In genomic region chr21:33364210-33364609, GRCh38 we compare ENCODE assay signal across 8 cellular contexts. TPM values are rescaled to one million over a fixed set of nuclear protein-coding genes. Genes with fewer than 3 reads are reported as not detected.
DNase-seq lines count a peak whose midpoint lies in the region; TF ChIP-seq lines count a peak whose summit lies in the region.
"Not testable (repeated sequence)": the region's sequence is repeated elsewhere in the genome, so short reads cannot be mapped to it uniquely, and the experiment has no call there.

No MANE protein-coding gene starts in this region.

- POLR2A ChIA-PET in activated CD4-positive, alpha-beta T cell treated with anti-CD3 and anti-CD28 coated beads, Interleukin-2, amount 10 ng/mL, durations not matched to agents 7 days and 5 days (lab: Charles Lee) = not testable (repeated sequence)

- H3K27me3 Mint-ChIP-seq in activated CD4-positive, alpha-beta T cell treated with anti-CD3 and anti-CD28 coated beads, Interleukin-2, amount 10 ng/mL, durations not matched to agents 7 days and 5 days = not testable (repeated sequence)

- peaks cover 23% of the 10 kb centered on the region for H3K36me3 Mint-ChIP-seq in activated CD4-positive, alpha-beta T cell treated with anti-CD3 and anti-CD28 coated beads, Interleukin-2, amount 10 ng/mL, durations not matched to agents 7 days and 5 days (ENCODE audit: low read depth)

- DNase-seq in AML-193 (lab: John Stamatoyannopoulos, UW) (peak; percentile 83 to 86), HL-60 (ENCODE audit: low read depth in 1 of 2, low spot score in 1 of 2) (peak; percentile 75 to 79), NOMO-1 treated with DMSO at 0.1 percent for 48 hours (lab: John Stamatoyannopoulos, UW; ENCODE audit: unreplicated experiment) (peak; percentile 88), SKM-1 treated with dmso at 0.1 percent for 144 hours (lab: John Stamatoyannopoulos, UW; ENCODE audit: unreplicated experiment) (peak; percentile 89), epithelial cell of esophagus (ENCODE audit: low read depth) (peak; percentile 24), medulla oblongata (ENCODE audit: extremely low spot score) (peak; percentile 52)
- not testable (repeated sequence) for DNase-seq in activated CD4-positive, alpha-beta T cell treated with anti-CD3 and anti-CD28 coated beads, Interleukin-2, amount 10 ng/mL, durations not matched to agents 7 days and 5 days; spleen

- H3K9me3 Mint-ChIP-seq in activated CD4-positive, alpha-beta T cell treated with anti-CD3 and anti-CD28 coated beads, Interleukin-2, amount 10 ng/mL, durations not matched to agents 7 days and 5 days = peaks cover 22% of the 10 kb centered on the region

- not testable (repeated sequence) for TF ChIP-seq CTCF in HL-60 (IDR thresholded peaks at IDR 0.05; ENCODE audit: insufficient read depth, low read length); epithelial cell of esophagus (IDR thresholded peaks at IDR 0.05; ENCODE audit: insufficient read depth, low read depth, low read length, missing control alignments)
- TF ChIP-seq CTCF in spleen (IDR thresholded peaks at IDR 0.05 in 8 of 11, conservative IDR thresholded peaks at IDR 0.05 in 3 of 11) = peak in 1 of 11 experiments; percentile 9

- H3K27me3 ChIP-seq in HL-60 (ENCODE audit: insufficient read depth, poor library complexity, severe bottlenecking); spleen (replicated peaks in 1 of 7): not testable (repeated sequence)

- not testable (repeated sequence) for H3K36me3 ChIP-seq in spleen

- not testable (repeated sequence) for TF ChIP-seq POLR2A in spleen (IDR thresholded peaks at IDR 0.05)

- peaks cover 20 to 75% (median 32%) of the 10 kb centered on the region in 6 donors for H3K4me1 ChIP-seq in spleen

- H3K27ac ChIP-seq in HL-60 (replicated peaks) = peak overlapping the region; percentile 58
- H3K27ac ChIP-seq in spleen = peak overlapping the region; percentile 31 to 95 (median 80)

- H3K4me1 Mint-ChIP-seq in activated CD4-positive, alpha-beta T cell treated with anti-CD3 and anti-CD28 coated beads, Interleukin-2, amount 10 ng/mL, durations not matched to agents 7 days and 5 days = peaks cover 26% of the 10 kb centered on the region

- peak overlapping the region; percentile 13 for H3K27ac Mint-ChIP-seq in activated CD4-positive, alpha-beta T cell treated with anti-CD3 and anti-CD28 coated beads, Interleukin-2, amount 10 ng/mL, durations not matched to agents 7 days and 5 days

- H3K4me3 Mint-ChIP-seq in activated CD4-positive, alpha-beta T cell treated with anti-CD3 and anti-CD28 coated beads, Interleukin-2, amount 10 ng/mL, durations not matched to agents 7 days and 5 days = not testable (repeated sequence)

- not testable (repeated sequence) for H3K4me3 ChIP-seq in HL-60 (replicated peaks; ENCODE audit: insufficient read depth, low read length); epithelial cell of esophagus (ENCODE audit: low read length)
- H3K4me3 ChIP-seq in spleen = peak overlapping the region in 1 of 8 donors; percentile 46

- peaks cover 0 to 33% (median 26%) of the 10 kb centered on the region in 8 donors for H3K9me3 ChIP-seq in spleen

- intact Hi-C loops in spleen (cut with DNase I; ENCODE audit: low total_unique reads) = loop anchor here (10.0 kb wide), 1 partner anchor 159 kb away; no protein-coding TSS in a partner anchor

- 56 to 66% (median 61%) methylated on average over 7 of the region's 7 CpGs for WGBS in spleen, 5 donors

- CTCF ChIA-PET in activated CD4-positive, alpha-beta T cell treated with anti-CD3 and anti-CD28 coated beads, Interleukin-2, amount 10 ng/mL, durations not matched to agents 7 days and 5 days (lab: Charles Lee) = interaction anchor here (0.6 kb wide), 1 partner anchor 20 kb away, joined by 3 read pairs; no protein-coding TSS in a partner anchor

RNA-seq across cellular contexts. Expression of gene IFNGR2, which starts 39.0 kb away (rescaled TPM):
- 10 to 100 TPM; 11.3 to 11.8 TPM for total RNA-seq in activated CD4-positive, alpha-beta T cell treated with anti-CD3 and anti-CD28 coated beads, Interleukin-2, amount 10 ng/mL, durations not matched to agents 7 days and 5 days
- 100 to 1,000 TPM in 5 of 7 donors, 10 to 100 TPM in 2; 87.1 to 133 (median 114) TPM for total RNA-seq in spleen
- 10 to 100 TPM; 73.6 to 77.9 (median 77.4) TPM for polyA plus RNA-seq in spleen

RNA-seq across cellular contexts. Expression of gene IFNAR1, which starts 39.4 kb away (rescaled TPM):
- total RNA-seq in activated CD4-positive, alpha-beta T cell treated with anti-CD3 and anti-CD28 coated beads, Interleukin-2, amount 10 ng/mL, durations not matched to agents 7 days and 5 days = 10 to 100 TPM; 37.6 to 40.9 TPM
- total RNA-seq in spleen = 10 to 100 TPM; 53.2 to 86.1 (median 75.6) TPM
- 10 to 100 TPM in 2 of 3 donors, 1 to 10 TPM in 1; 9.2 to 12.8 (median 10.1) TPM for polyA plus RNA-seq in spleen

Comparison
In these comparisons a context has a peak if more than half of its experiments do, and no peak if none do; other contexts are left out.
1. RNA of gene IFNGR2, which starts 39.0 kb away (total RNA-seq): 87.1 to 133 TPM in spleen; 11.3 to 11.8 TPM in activated CD4-positive, alpha-beta T cell treated with anti-CD3 and anti-CD28 coated beads, Interleukin-2, amount 10 ng/mL, durations not matched to agents 7 days and 5 days; every median in the first group is over 4 times any median in the second.